Comparison of ENCODE assay signal across 9 cellular contexts in the genomic region with DNA sequence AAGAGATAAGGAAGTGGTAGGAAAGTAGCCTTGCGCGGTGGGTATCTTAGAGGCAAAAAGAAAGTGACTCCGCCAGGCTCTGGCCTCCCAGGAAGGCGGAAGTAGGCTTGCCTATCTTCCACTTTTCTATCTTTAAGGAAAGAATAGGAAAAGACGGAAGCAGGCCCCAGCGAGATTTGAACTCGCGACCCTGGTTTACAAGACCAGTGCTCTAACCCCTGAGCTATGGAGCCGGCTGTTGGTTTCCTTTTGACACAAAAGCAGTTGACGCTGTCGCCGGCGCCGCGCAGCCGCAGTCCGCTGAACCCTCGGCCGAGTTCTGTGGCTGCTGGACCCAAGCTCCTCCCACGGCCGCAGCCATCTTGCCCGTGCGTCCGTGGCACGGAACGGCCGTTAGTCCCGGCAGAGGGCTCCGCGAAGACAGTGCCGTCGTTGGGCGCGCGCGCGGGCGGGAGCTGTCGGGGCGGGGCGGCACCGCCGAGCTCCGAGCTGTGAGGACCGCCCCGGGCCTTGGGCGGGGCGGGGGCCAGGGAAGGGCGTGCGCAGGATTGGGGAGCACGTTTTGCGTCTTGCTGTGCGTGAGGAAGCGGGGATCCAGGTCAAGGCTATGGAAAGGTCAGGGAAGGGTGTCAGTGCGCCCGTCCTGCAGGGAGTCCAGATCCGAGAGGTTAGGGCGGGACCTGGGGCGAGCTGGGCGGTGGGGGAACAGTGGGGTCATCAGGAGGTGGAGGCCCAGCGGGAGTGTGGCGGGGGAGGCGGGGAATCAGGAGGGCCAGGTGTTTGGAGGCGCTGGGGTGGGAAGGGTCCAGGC. TPM values are rescaled to one million over a fixed set of nuclear protein-coding genes. Genes with fewer than 3 reads are reported as not detected.
DNase-seq lines count a peak whose midpoint lies in the region; ATAC-seq, FAIRE-seq and TF ChIP-seq lines count a peak whose summit lies in the region.
"Had no signal": no experiment of that assay in that cellular context is flagged by ENCODE, and none has a peak within 500 bp of the region (broad histone marks: within the 10 kb centered on the region; RNA-seq: fewer than 3 reads in every experiment).

No MANE protein-coding gene starts in this region.

- peak overlapping the region; percentile 94 for H3K4me3 Mint-ChIP-seq in activated CD4-positive, alpha-beta memory T cell treated with anti-CD3 and anti-CD28 coated beads, Interleukin-2, amount 10 ng/mL, durations not matched to agents 7 days and 5 days

- H3K27me3 Mint-ChIP-seq in activated CD4-positive, alpha-beta memory T cell treated with anti-CD3 and anti-CD28 coated beads, Interleukin-2, amount 10 ng/mL, durations not matched to agents 7 days and 5 days: peaks cover 4% of the 10 kb centered on the region

- H3K4me1 Mint-ChIP-seq in activated CD4-positive, alpha-beta memory T cell treated with anti-CD3 and anti-CD28 coated beads, Interleukin-2, amount 10 ng/mL, durations not matched to agents 7 days and 5 days: peaks cover 32% of the 10 kb centered on the region

- H3K36me3 ChIP-seq in mucosa of descending colon (ENCODE audit: low read depth): no peaks in the 10 kb centered on the region

- no peaks in the 10 kb centered on the region for H3K9me3 Mint-ChIP-seq in activated CD4-positive, alpha-beta memory T cell treated with anti-CD3 and anti-CD28 coated beads, Interleukin-2, amount 10 ng/mL, durations not matched to agents 7 days and 5 days

- peak; percentile 89 for FAIRE-seq in endometrium (lab: Jason Lieb, UNC)
- FAIRE-seq: colon had no signal

- peak overlapping the region; percentile 81 for H3K27ac ChIP-seq in HL-60 (replicated peaks)

- H3K27ac Mint-ChIP-seq in activated CD4-positive, alpha-beta memory T cell treated with anti-CD3 and anti-CD28 coated beads, Interleukin-2, amount 10 ng/mL, durations not matched to agents 7 days and 5 days: peak overlapping the region; percentile 95

- CTCF ChIA-PET in activated CD4-positive, alpha-beta memory T cell treated with anti-CD3 and anti-CD28 coated beads, Interleukin-2, amount 10 ng/mL, durations not matched to agents 7 days and 5 days (lab: Charles Lee): interaction anchor here (0.7 to 2.4 kb wide), 7 partner anchors 7 to 32 kb away, joined by 3 to 29 read pairs (median 4); a partner anchor contains a TSS

- intact Hi-C loops in mucosa of descending colon (cut with DNase I, micrococcal nuclease): no loop called here

- TF ChIP-seq CTCF in HL-60 (IDR thresholded peaks at IDR 0.05; ENCODE audit: insufficient read depth, low read length) (no peak), mucosa of descending colon (IDR thresholded peaks at IDR 0.05) (no peak)

- H3K9me3 ChIP-seq in mucosa of descending colon: no peaks in the 10 kb centered on the region

- DNase-seq in Ammon's horn (ENCODE audit: low spot score) (peak; percentile 96), HL-60 (ENCODE audit: low read depth in 1 of 2, low spot score in 1 of 2) (peak; percentile 94 to 95), mucosa of descending colon (peak; percentile 95 to 98 (median 96)), SHP77 (lab: John Stamatoyannopoulos, UW) (no peak)
- peak; percentile 97 for DNase-seq in activated CD4-positive, alpha-beta memory T cell treated with anti-CD3 and anti-CD28 coated beads, Interleukin-2, amount 10 ng/mL, durations not matched to agents 7 days and 5 days
- peak; percentile 87 to 95 for DNase-seq in stimulated activated CD8-positive, alpha-beta memory T cell treated with anti-CD3 and anti-CD28 coated beads, Interleukin-4, amount 100 ng/mL, for 4 hours (ENCODE audit: low read depth in 2 of 2, low spot score in 1 of 2)

- no peaks in the 10 kb centered on the region for H3K4me1 ChIP-seq in mucosa of descending colon (ENCODE audit: low read depth)

- ATAC-seq in GM19452 (IDR thresholded peaks at IDR 0.05; ENCODE audit: unreplicated experiment) (peak; percentile 52), mucosa of descending colon (peak; percentile 83)

- H3K36me3 Mint-ChIP-seq in activated CD4-positive, alpha-beta memory T cell treated with anti-CD3 and anti-CD28 coated beads, Interleukin-2, amount 10 ng/mL, durations not matched to agents 7 days and 5 days (ENCODE audit: low read depth): peaks cover 17% of the 10 kb centered on the region

- peak overlapping the region; percentile 86 for H3K4me3 ChIP-seq in HL-60 (replicated peaks; ENCODE audit: insufficient read depth, low read length)
- H3K4me3 ChIP-seq in mucosa of descending colon: peak overlapping the region; percentile 40

- POLR2A ChIA-PET in activated CD4-positive, alpha-beta memory T cell treated with anti-CD3 and anti-CD28 coated beads, Interleukin-2, amount 10 ng/mL, durations not matched to agents 7 days and 5 days (lab: Charles Lee): interaction anchor here (0.9 to 8.5 kb wide), 11 partner anchors 13 to 390 kb away, joined by 3 to 149 read pairs (median 10); a partner anchor contains a TSS

- H3K27me3 ChIP-seq in HL-60 (ENCODE audit: insufficient read depth, poor library complexity, severe bottlenecking): no peaks in the 10 kb centered on the region

RNA-seq across cellular contexts. Expression of a gene that starts 13.3 kb away (rescaled TPM):
- 1 to 10 TPM; 1.9 to 2.0 TPM for total RNA-seq in activated CD4-positive, alpha-beta memory T cell treated with anti-CD3 and anti-CD28 coated beads, Interleukin-2, amount 10 ng/mL, durations not matched to agents 7 days and 5 days
- total RNA-seq in mucosa of descending colon: 1 to 10 TPM; 1.5 to 3.9 (median 3.2) TPM

RNA-seq across cellular contexts. Expression of a gene that starts 31.4 kb away (rescaled TPM):
- total RNA-seq in activated CD4-positive, alpha-beta memory T cell treated with anti-CD3 and anti-CD28 coated beads, Interleukin-2, amount 10 ng/mL, durations not matched to agents 7 days and 5 days: 10 to 100 TPM; 42.4 to 43.7 TPM
- 10 to 100 TPM; 25.6 to 34.0 (median 27.6) TPM for total RNA-seq in mucosa of descending colon

RNA-seq across cellular contexts. Expression of a gene that starts 44.3 kb away (rescaled TPM):
- total RNA-seq in activated CD4-positive, alpha-beta memory T cell treated with anti-CD3 and anti-CD28 coated beads, Interleukin-2, amount 10 ng/mL, durations not matched to agents 7 days and 5 days: not detected
- total RNA-seq in mucosa of descending colon: not detected

RNA-seq across cellular contexts. Expression of a gene that starts 52.0 kb away (rescaled TPM):
- total RNA-seq in activated CD4-positive, alpha-beta memory T cell treated with anti-CD3 and anti-CD28 coated beads, Interleukin-2, amount 10 ng/mL, durations not matched to agents 7 days and 5 days: 1,000 to 10,000 TPM; 1,749 to 1,772 TPM
- total RNA-seq in mucosa of descending colon: 1,000 to 10,000 TPM; 1,078 to 1,367 (median 1,218) TPM

Comparison
In these comparisons a context has a peak if more than half of its experiments do, and no peak if none do; other contexts are left out.
1. DNase-seq: peak in Ammon's horn (single experiment), HL-60 (2 of 2), activated CD4-positive, alpha-beta memory T cell treated with anti-CD3 and anti-CD28 coated beads, Interleukin-2, amount 10 ng/mL, durations not matched to agents 7 days and 5 days (single experiment), mucosa of descending colon (3 of 3) and stimulated activated CD8-positive, alpha-beta memory T cell treated with anti-CD3 and anti-CD28 coated beads, Interleukin-4, amount 100 ng/mL, for 4 hours (2 of 2); none in SHP77 (0 of 2).